3 cellular contexts compared by ENCODE assay signal in the genomic region with DNA sequence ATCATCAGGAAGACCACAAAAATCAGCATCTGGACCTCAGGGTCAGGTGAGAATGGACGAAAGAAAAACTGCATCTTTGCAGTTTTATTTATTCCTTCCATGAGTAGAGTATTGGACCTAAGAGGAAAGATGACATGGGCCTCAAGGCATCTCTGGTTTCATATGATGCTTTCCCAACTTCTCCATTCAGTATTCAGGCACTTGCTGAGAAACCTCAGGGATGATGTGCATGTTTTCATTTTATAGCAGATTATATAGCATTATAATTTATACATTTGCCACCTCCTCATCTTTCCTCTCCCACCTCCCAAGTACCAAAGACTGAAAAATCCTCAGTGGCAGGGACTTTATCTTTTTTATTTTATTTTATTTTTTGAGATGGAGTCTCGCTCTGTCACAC. TPM values are rescaled to one million over a fixed set of nuclear protein-coding genes. Genes with fewer than 3 reads are reported as not detected.
"Had no signal": no experiment of that assay in that cellular context is flagged by ENCODE, and none has a peak within 500 bp of the region (broad histone marks: within the 10 kb centered on the region; RNA-seq: fewer than 3 reads in every experiment).

A gene with protein sequence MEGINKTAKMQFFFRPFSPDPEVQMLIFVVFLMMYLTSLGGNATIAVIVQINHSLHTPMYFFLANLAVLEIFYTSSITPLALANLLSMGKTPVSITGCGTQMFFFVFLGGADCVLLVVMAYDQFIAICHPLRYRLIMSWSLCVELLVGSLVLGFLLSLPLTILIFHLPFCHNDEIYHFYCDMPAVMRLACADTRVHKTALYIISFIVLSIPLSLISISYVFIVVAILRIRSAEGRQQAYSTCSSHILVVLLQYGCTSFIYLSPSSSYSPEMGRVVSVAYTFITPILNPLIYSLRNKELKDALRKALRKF (minus strand): TSS at position 101 of the 400 bp plus-strand sequence. CDS start 0 bp downstream, at position 101.

- DNase-seq: GDM1, GF-D8 had no signal

- H3K4me3 ChIP-seq: GM12878 had no signal

- ATAC-seq: GM12878 had no signal

RNA-seq across cellular contexts. Expression of the gene that starts here (rescaled TPM):
- polyA plus RNA-seq: GM12878 had no signal
